ENCODE assay signal across 1 cellular context in the genomic region with DNA sequence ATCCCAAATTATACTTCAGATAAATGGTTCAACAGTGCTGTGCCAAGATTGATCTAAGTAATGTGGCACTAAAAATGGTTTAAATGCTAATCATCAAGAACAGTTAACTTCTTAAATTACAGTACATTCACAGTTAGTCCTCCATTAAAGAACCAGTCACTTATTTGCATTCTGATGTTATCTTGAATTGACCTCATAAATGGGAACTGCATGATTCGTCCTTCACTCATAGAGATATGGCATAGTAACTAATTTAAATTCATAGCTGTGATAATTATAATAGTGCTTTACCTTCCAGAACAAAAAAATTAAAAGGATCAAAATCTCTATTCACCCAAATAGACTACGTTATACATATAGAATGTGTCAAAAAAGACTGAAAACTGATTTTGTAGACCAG.
TF ChIP-seq lines count a peak whose summit lies in the region.

No MANE protein-coding gene starts in this region.

TF ChIP-seq in GM12878, 131 proteins besides CTCF, POLR2A, EP300 and RAD21 (continued from another document):
- TF ChIP-seq, protein P1, sequence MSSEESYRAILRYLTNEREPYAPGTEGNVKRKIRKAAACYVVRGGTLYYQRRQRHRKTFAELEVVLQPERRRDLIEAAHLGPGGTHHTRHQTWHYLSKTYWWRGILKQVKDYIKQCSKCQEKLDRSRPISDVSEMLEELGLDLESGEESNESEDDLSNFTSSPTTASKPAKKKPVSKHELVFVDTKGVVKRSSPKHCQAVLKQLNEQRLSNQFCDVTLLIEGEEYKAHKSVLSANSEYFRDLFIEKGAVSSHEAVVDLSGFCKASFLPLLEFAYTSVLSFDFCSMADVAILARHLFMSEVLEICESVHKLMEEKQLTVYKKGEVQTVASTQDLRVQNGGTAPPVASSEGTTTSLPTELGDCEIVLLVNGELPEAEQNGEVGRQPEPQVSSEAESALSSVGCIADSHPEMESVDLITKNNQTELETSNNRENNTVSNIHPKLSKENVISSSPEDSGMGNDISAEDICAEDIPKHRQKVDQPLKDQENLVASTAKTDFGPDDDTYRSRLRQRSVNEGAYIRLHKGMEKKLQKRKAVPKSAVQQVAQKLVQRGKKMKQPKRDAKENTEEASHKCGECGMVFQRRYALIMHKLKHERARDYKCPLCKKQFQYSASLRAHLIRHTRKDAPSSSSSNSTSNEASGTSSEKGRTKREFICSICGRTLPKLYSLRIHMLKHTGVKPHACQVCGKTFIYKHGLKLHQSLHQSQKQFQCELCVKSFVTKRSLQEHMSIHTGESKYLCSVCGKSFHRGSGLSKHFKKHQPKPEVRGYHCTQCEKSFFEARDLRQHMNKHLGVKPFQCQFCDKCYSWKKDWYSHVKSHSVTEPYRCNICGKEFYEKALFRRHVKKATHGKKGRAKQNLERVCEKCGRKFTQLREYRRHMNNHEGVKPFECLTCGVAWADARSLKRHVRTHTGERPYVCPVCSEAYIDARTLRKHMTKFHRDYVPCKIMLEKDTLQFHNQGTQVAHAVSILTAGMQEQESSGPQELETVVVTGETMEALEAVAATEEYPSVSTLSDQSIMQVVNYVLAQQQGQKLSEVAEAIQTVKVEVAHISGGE (CRISPR knock-in tag; IDR thresholded peaks at IDR 0.05), result no peak
